ENCODE assay signal across 1 cellular context in genomic region chr1:243313635-243314536, GRCh38.
TF ChIP-seq lines count a peak whose summit lies in the region.

No MANE protein-coding gene starts in this region.

TF ChIP-seq in SK-N-SH treated with all-trans-retinoic acid at 6 μM for 48 hours, 23 proteins besides CTCF, POLR2A, EP300 and RAD21 (continued from another document):
- TF ChIP-seq ZNF8 (CRISPR knock-in tag; IDR thresholded peaks at IDR 0.05) (no peak), BACH2 (CRISPR knock-in tag; IDR thresholded peaks at IDR 0.05; ENCODE audit: borderline replicate concordance) (no peak), TCF4 (CRISPR knock-in tag; IDR thresholded peaks at IDR 0.05; ENCODE audit: borderline replicate concordance) (no peak), ESRRG (CRISPR knock-in tag; IDR thresholded peaks at IDR 0.05) (no peak)
TF ChIP-seq in SK-N-SH treated with all-trans-retinoic acid at 6 μM for 48 hours: peak in this region for 0.
